ENCODE assay signal across 17 cellular contexts in the genomic region with DNA sequence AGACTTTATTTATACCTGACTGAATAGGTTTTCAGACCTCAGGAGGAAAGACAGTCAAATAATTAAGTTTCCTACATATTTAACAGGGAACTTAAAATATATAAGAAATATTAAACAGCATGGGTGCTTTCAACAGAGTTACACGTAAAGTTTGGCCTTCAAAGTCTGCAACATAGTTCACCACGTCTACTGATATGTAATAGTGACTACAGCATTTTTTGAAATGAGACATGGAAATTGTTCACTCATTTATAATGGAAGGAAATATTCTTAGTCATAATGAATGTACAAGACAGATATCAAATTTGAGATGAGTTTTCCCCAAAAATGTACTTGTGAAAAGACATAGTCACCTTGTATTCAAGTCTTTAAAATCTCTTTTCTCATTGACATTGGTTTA. TPM values are rescaled to one million over a fixed set of nuclear protein-coding genes. Genes with fewer than 3 reads are reported as not detected.
DNase-seq lines count a peak whose midpoint lies in the region; ATAC-seq and TF ChIP-seq lines count a peak whose summit lies in the region.
"Had no signal": no experiment of that assay in that cellular context is flagged by ENCODE, and none has a peak within 500 bp of the region (broad histone marks: within the 10 kb centered on the region; RNA-seq: fewer than 3 reads in every experiment).

No MANE protein-coding gene starts in this region.

- H3K27me3 ChIP-seq in Karpas-422 (ENCODE audit: low read length) (no peaks in the 10 kb centered on the region), lower lobe of right lung (ENCODE audit: low read depth) (no peaks in the 10 kb centered on the region)

- DNase-seq in activated CD4-positive, CD25-positive, alpha-beta regulatory T cell treated with anti-CD3 and anti-CD28 coated beads, Interleukin-2, amount 50 U/mL, for 72 hours = no peak
- DNase-seq in Karpas-422 = no peak
- peak; percentile 3 for DNase-seq in fibroblast of the aortic adventitia (ENCODE audit: low read depth)
- DNase-seq in stimulated activated effector memory CD8-positive, alpha-beta T cell treated with anti-CD3 and anti-CD28 coated beads, Interleukin-12 subunit alpha, Interleukin-12 subunit beta, amount 100 ng/mL, for 72 hours (ENCODE audit: low spot score in 2 of 2) = no peak
- no peak for DNase-seq in lower lobe of right lung
- no peak for DNase-seq in activated CD8-positive, alpha-beta T cell treated with anti-CD3 and anti-CD28 coated beads, Interleukin-2, amount 10 ng/mL, durations not matched to agents 7 days and 5 days
- no peak for DNase-seq in stimulated activated CD4-positive, alpha-beta T cell treated with anti-CD3 and anti-CD28 coated beads, Interleukin-2, amount 100 ng/mL, for 24 hours
- DNase-seq: Caco-2; CD8-positive, alpha-beta T cell; DND-41; GF-D8; GOT3; H9 had no signal

- H4K20me1 ChIP-seq in Karpas-422 (ENCODE audit: insufficient read depth, low read depth, low read length) = no peaks in the 10 kb centered on the region

- no peak overlapping the region for H3K4me3 ChIP-seq in Karpas-422 (ENCODE audit: low read length)
- H3K4me3 ChIP-seq in fibroblast of the aortic adventitia (ENCODE audit: low read depth, low read length) = no peak overlapping the region
- H3K4me3 ChIP-seq in lower lobe of right lung = no peak overlapping the region

- H3K36me3 ChIP-seq in Karpas-422 (ENCODE audit: insufficient read depth, low read length) (peaks cover 37% of the 10 kb centered on the region; the same call in 1 of the 2 replicates), lower lobe of right lung (no peaks in the 10 kb centered on the region)

- no peaks in the 10 kb centered on the region for H3K9me3 ChIP-seq in Karpas-422 (ENCODE audit: low read length)
- H3K9me3 ChIP-seq in lower lobe of right lung = no peaks in the 10 kb centered on the region
- H3K9me3 ChIP-seq: Caco-2 had no signal

- POLR2A ChIA-PET in activated CD8-positive, alpha-beta T cell treated with anti-CD3 and anti-CD28 coated beads, Interleukin-2, amount 10 ng/mL, durations not matched to agents 7 days and 5 days (lab: Charles Lee) = no interaction called here

- CTCF ChIA-PET in activated CD8-positive, alpha-beta T cell treated with anti-CD3 and anti-CD28 coated beads, Interleukin-2, amount 10 ng/mL, durations not matched to agents 7 days and 5 days (lab: Charles Lee) = no interaction called here

- H3K4me3 Mint-ChIP-seq in stimulated activated effector memory CD8-positive, alpha-beta T cell treated with anti-CD3 and anti-CD28 coated beads, Interleukin-12 subunit alpha, Interleukin-12 subunit beta, amount 100 ng/mL, for 72 hours = no peak overlapping the region
- H3K4me3 Mint-ChIP-seq in activated CD8-positive, alpha-beta T cell treated with anti-CD3 and anti-CD28 coated beads, Interleukin-2, amount 10 ng/mL, durations not matched to agents 7 days and 5 days = no peak overlapping the region
- H3K4me3 Mint-ChIP-seq: CD14-positive monocyte; CD8-positive, alpha-beta T cell; H9 had no signal

- peak; percentile 61 to 67 for ATAC-seq in activated CD4-positive, CD25-positive, alpha-beta regulatory T cell treated with anti-CD3 and anti-CD28 coated beads, Interleukin-2, amount 50 U/mL, for 24 hours
- peak; percentile 60 for ATAC-seq in stimulated activated effector memory CD8-positive, alpha-beta T cell treated with anti-CD3 and anti-CD28 coated beads, Interleukin-12 subunit alpha, Interleukin-12 subunit beta, amount 100 ng/mL, for 72 hours
- no peak for ATAC-seq in lower lobe of right lung
- ATAC-seq in activated CD8-positive, alpha-beta T cell treated with anti-CD3 and anti-CD28 coated beads, Interleukin-2, amount 10 ng/mL, durations not matched to agents 7 days and 5 days = no peak
- ATAC-seq: CD8-positive, alpha-beta T cell had no signal

- TF ChIP-seq CTCF in fibroblast of the aortic adventitia (IDR thresholded peaks at IDR 0.05; ENCODE audit: insufficient read depth, low read length) (no peak), lower lobe of right lung (IDR thresholded peaks at IDR 0.05) (no peak)

- peak overlapping the region; percentile 26; the same call in 1 of the 2 replicates for H3K27ac ChIP-seq in Karpas-422 (ENCODE audit: low read length)
- H3K27ac ChIP-seq in lower lobe of right lung = no peak overlapping the region
- H3K27ac ChIP-seq: 22Rv1, HL-60 had no signal

- intact Hi-C loops in lower lobe of right lung (cut with DNase I) = no loop called here

- H3K79me2 ChIP-seq in Karpas-422 (ENCODE audit: low read length) = peaks cover 99% of the 10 kb centered on the region

- peaks cover 21% of the 10 kb centered on the region; the same call in 1 of the 2 replicates for H3K4me1 ChIP-seq in Karpas-422 (ENCODE audit: low read length)
- no peaks in the 10 kb centered on the region for H3K4me1 ChIP-seq in lower lobe of right lung
- H3K4me1 ChIP-seq: Caco-2 had no signal

- no peak overlapping the region for H2AFZ ChIP-seq in Karpas-422 (ENCODE audit: low read length)

- H3K36me3 Mint-ChIP-seq in stimulated activated effector memory CD8-positive, alpha-beta T cell treated with anti-CD3 and anti-CD28 coated beads, Interleukin-12 subunit alpha, Interleukin-12 subunit beta, amount 100 ng/mL, for 72 hours = peaks cover 40% of the 10 kb centered on the region
- H3K36me3 Mint-ChIP-seq in activated CD8-positive, alpha-beta T cell treated with anti-CD3 and anti-CD28 coated beads, Interleukin-2, amount 10 ng/mL, durations not matched to agents 7 days and 5 days (ENCODE audit: low read depth) = peaks cover 38% of the 10 kb centered on the region

- H3K27me3 Mint-ChIP-seq in activated CD8-positive, alpha-beta T cell treated with anti-CD3 and anti-CD28 coated beads, Interleukin-2, amount 10 ng/mL, durations not matched to agents 7 days and 5 days (ENCODE audit: low read depth) = no peaks in the 10 kb centered on the region

- H3K27ac Mint-ChIP-seq in stimulated activated effector memory CD8-positive, alpha-beta T cell treated with anti-CD3 and anti-CD28 coated beads, Interleukin-12 subunit alpha, Interleukin-12 subunit beta, amount 100 ng/mL, for 72 hours = no peak overlapping the region
- H3K27ac Mint-ChIP-seq in activated CD8-positive, alpha-beta T cell treated with anti-CD3 and anti-CD28 coated beads, Interleukin-2, amount 10 ng/mL, durations not matched to agents 7 days and 5 days = no peak overlapping the region
- H3K27ac Mint-ChIP-seq: CD14-positive monocyte; CD8-positive, alpha-beta T cell; H9 had no signal

- H3K4me1 Mint-ChIP-seq in stimulated activated effector memory CD8-positive, alpha-beta T cell treated with anti-CD3 and anti-CD28 coated beads, Interleukin-12 subunit alpha, Interleukin-12 subunit beta, amount 100 ng/mL, for 72 hours = peaks cover 28% of the 10 kb centered on the region
- H3K4me1 Mint-ChIP-seq in activated CD8-positive, alpha-beta T cell treated with anti-CD3 and anti-CD28 coated beads, Interleukin-2, amount 10 ng/mL, durations not matched to agents 7 days and 5 days (ENCODE audit: low read depth) = peaks cover 9% of the 10 kb centered on the region

- H3K9me3 Mint-ChIP-seq in stimulated activated effector memory CD8-positive, alpha-beta T cell treated with anti-CD3 and anti-CD28 coated beads, Interleukin-12 subunit alpha, Interleukin-12 subunit beta, amount 100 ng/mL, for 72 hours = no peaks in the 10 kb centered on the region
- no peaks in the 10 kb centered on the region for H3K9me3 Mint-ChIP-seq in activated CD8-positive, alpha-beta T cell treated with anti-CD3 and anti-CD28 coated beads, Interleukin-2, amount 10 ng/mL, durations not matched to agents 7 days and 5 days (ENCODE audit: insufficient read depth)

- H3K9ac ChIP-seq in Karpas-422 (ENCODE audit: low read length) = no peak overlapping the region

- no peak overlapping the region for H3K4me2 ChIP-seq in Karpas-422 (ENCODE audit: low read depth, low read length, poor library complexity, severe bottlenecking)

- H3K9me2 ChIP-seq in Karpas-422 (replicated peaks; ENCODE audit: insufficient read depth, low read length) = no peaks in the 10 kb centered on the region

RNA-seq across cellular contexts. Expression of a gene that starts 56.7 kb away (rescaled TPM):
- 55.5 and 55.9 TPM in 2 replicates for total RNA-seq in Karpas-422 (2014; rRNA removed; shearing (Covaris generic); ENCODE audit: low replicate concordance)
- 2.0 TPM in 2 replicates for total RNA-seq in fibroblast of the aortic adventitia (ENCODE audit: low replicate concordance)
- total RNA-seq in lower lobe of right lung = 4.5 TPM
- total RNA-seq in activated CD8-positive, alpha-beta T cell treated with anti-CD3 and anti-CD28 coated beads, Interleukin-2, amount 10 ng/mL, durations not matched to agents 7 days and 5 days = under 1 TPM; 0.34 to 0.60 TPM

Comparison
In these comparisons a context has a peak if more than half of its experiments do, and no peak if none do; other contexts are left out.
1. ATAC-seq: peak in activated CD4-positive, CD25-positive, alpha-beta regulatory T cell treated with anti-CD3 and anti-CD28 coated beads, Interleukin-2, amount 50 U/mL, for 24 hours (2 of 2) and stimulated activated effector memory CD8-positive, alpha-beta T cell treated with anti-CD3 and anti-CD28 coated beads, Interleukin-12 subunit alpha, Interleukin-12 subunit beta, amount 100 ng/mL, for 72 hours (single experiment); none in lower lobe of right lung (0 of 2) and activated CD8-positive, alpha-beta T cell treated with anti-CD3 and anti-CD28 coated beads, Interleukin-2, amount 10 ng/mL, durations not matched to agents 7 days and 5 days (single experiment).
2. RNA of a gene that starts 56.7 kb away (total RNA-seq): 55.5 to 55.9 TPM in Karpas-422; 4.5 TPM in lower lobe of right lung (single experiment), 2.0 TPM in fibroblast of the aortic adventitia and 0.34 to 0.60 TPM in activated CD8-positive, alpha-beta T cell treated with anti-CD3 and anti-CD28 coated beads, Interleukin-2, amount 10 ng/mL, durations not matched to agents 7 days and 5 days; every median in the first group is over 10 times any median in the second.